In the genomic region with DNA sequence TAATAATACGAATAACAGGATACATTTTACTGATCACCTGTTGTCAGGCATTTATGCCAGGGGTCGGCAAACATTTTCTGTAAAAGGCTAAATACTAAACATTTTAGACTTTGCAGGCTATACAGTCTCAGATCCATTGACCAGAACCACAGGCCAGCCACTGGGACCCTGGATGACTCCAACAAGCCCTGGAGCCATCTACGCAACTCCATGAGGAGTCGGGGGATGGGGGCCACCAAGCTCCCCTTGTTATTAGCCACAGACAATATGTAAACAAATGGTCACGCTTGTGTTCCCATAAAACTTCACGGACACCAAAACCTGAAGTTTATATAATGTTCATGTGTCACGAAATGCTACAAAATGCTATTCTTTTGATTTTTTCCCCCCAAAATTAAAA, we compare ENCODE assay signal across 15 cellular contexts. TPM values are rescaled to one million over a fixed set of nuclear protein-coding genes. Genes with fewer than 3 reads are reported as not detected.
"Had no signal": no experiment of that assay in that cellular context is flagged by ENCODE, and none has a peak within 500 bp of the region (broad histone marks: within the 10 kb centered on the region; RNA-seq: fewer than 3 reads in every experiment).

No MANE protein-coding gene starts in this region.

- H3K36me3 ChIP-seq: left lung, SJSA1, transverse colon had no signal

- H3K27me3 ChIP-seq: body of pancreas, esophagus muscularis mucosa, left lung, SJSA1, transverse colon had no signal

- DNase-seq: activated CD4-positive, alpha-beta memory T cell treated with anti-CD3 and anti-CD28 coated beads for 36 hours; activated CD4-positive, alpha-beta T cell treated with anti-CD3 and anti-CD28 coated beads for 1 hour; activated naive CD4-positive, alpha-beta T cell treated with anti-CD3 and anti-CD28 coated beads for 36 hours; amniotic stem cell; body of pancreas; glutamatergic neuron; mesenchymal stem cell; T-helper 9 cell; transverse colon had no signal

- H3K36me3 Mint-ChIP-seq: activated CD4-positive, alpha-beta memory T cell treated with anti-CD3 and anti-CD28 coated beads for 36 hours had no signal

- H3K27ac Mint-ChIP-seq: activated CD4-positive, alpha-beta memory T cell treated with anti-CD3 and anti-CD28 coated beads for 36 hours; activated naive CD4-positive, alpha-beta T cell treated with anti-CD3 and anti-CD28 coated beads for 36 hours; activated T-helper 17 cell treated with anti-CD3 and anti-CD28 coated beads, Interleukin-2, amount 50 U/mL, for 72 hours had no signal

- H3K4me1 ChIP-seq: parathyroid adenoma had no signal

- H3K9me3 Mint-ChIP-seq: activated CD4-positive, alpha-beta memory T cell treated with anti-CD3 and anti-CD28 coated beads for 36 hours; activated naive CD4-positive, alpha-beta T cell treated with anti-CD3 and anti-CD28 coated beads for 36 hours; activated T-helper 17 cell treated with anti-CD3 and anti-CD28 coated beads, Interleukin-2, amount 50 U/mL, for 72 hours had no signal

- H3K4me3 Mint-ChIP-seq: activated CD4-positive, alpha-beta memory T cell treated with anti-CD3 and anti-CD28 coated beads for 36 hours; activated naive CD4-positive, alpha-beta T cell treated with anti-CD3 and anti-CD28 coated beads for 36 hours; activated T-helper 17 cell treated with anti-CD3 and anti-CD28 coated beads, Interleukin-2, amount 50 U/mL, for 72 hours had no signal

- H3K27ac ChIP-seq: body of pancreas, parathyroid adenoma, SJSA1 had no signal

- H3K9me3 ChIP-seq: body of pancreas, esophagus muscularis mucosa, left lung, SJSA1, transverse colon had no signal

- H3K4me1 Mint-ChIP-seq: activated T-helper 17 cell treated with anti-CD3 and anti-CD28 coated beads, Interleukin-2, amount 50 U/mL, for 72 hours had no signal

- H3K4me3 ChIP-seq: body of pancreas, esophagus muscularis mucosa, left lung, SJSA1, skin epidermis, transverse colon had no signal

- ATAC-seq: activated T-helper 17 cell treated with anti-CD3 and anti-CD28 coated beads, Interleukin-2, amount 50 U/mL, for 72 hours; body of pancreas had no signal

RNA-seq across cellular contexts. Expression of gene EMID1, which starts 54.4 kb away (rescaled TPM):
- total RNA-seq: activated CD4-positive, alpha-beta memory T cell treated with anti-CD3 and anti-CD28 coated beads for 36 hours; activated naive CD4-positive, alpha-beta T cell treated with anti-CD3 and anti-CD28 coated beads for 36 hours; activated T-helper 17 cell treated with anti-CD3 and anti-CD28 coated beads, Interleukin-2, amount 50 U/mL, for 72 hours had no signal
